1 cellular context compared by ENCODE assay signal in genomic region chr20:62832212-62832922, GRCh38.
TF ChIP-seq lines count a peak whose summit lies in the region.

No MANE protein-coding gene starts in this region.

TF ChIP-seq in HepG2, 621 proteins besides CTCF, POLR2A, EP300 and RAD21 (continued from another document):
- TF ChIP-seq NFAT5 (CRISPR knock-in tag; IDR thresholded peaks at IDR 0.05) (peak; percentile 18; the same call in 1 of the 2 replicates), ZNF704 (CRISPR knock-in tag; IDR thresholded peaks at IDR 0.05; ENCODE audit: borderline replicate concordance) (0 out of 2 replicates have a peak, but pooled peaks have one; percentile 72), ZFX (CRISPR knock-in tag; IDR thresholded peaks at IDR 0.05; ENCODE audit: low read depth) (peak; percentile 29; the same call in 1 of the 2 replicates), HNRNPLL (IDR thresholded peaks at IDR 0.05; ENCODE audit: low read depth, low read length, poor library complexity, severe bottlenecking) (peak; percentile 30), U2AF2 (IDR thresholded peaks at IDR 0.05; ENCODE audit: low read depth, low read length) (no peak), GFI1 (CRISPR knock-in tag; IDR thresholded peaks at IDR 0.05; ENCODE audit: borderline replicate concordance) (0 out of 2 replicates have a peak, but pooled peaks have one; percentile 28), SMYD3 (CRISPR knock-in tag; IDR thresholded peaks at IDR 0.05) (no peak), NRL (CRISPR knock-in tag; IDR thresholded peaks at IDR 0.05; ENCODE audit: borderline replicate concordance) (peak; percentile 43; the same call in 1 of the 2 replicates), HDAC2 (CRISPR knock-in tag; IDR thresholded peaks at IDR 0.05) (0 out of 2 replicates have a peak, but pooled peaks have one; percentile 15), FOXP4 (CRISPR knock-in tag; IDR thresholded peaks at IDR 0.05) (0 out of 2 replicates have a peak, but pooled peaks have one; percentile 14), ZBTB1 (CRISPR knock-in tag; IDR thresholded peaks at IDR 0.05; ENCODE audit: borderline replicate concordance) (0 out of 2 replicates have a peak, but pooled peaks have one; percentile 32), ZNF879 (CRISPR knock-in tag; IDR thresholded peaks at IDR 0.05) (no peak), ZNF407 (CRISPR knock-in tag; IDR thresholded peaks at IDR 0.05; ENCODE audit: not compliant biosample characterization) (peak; percentile 42), ZNF780A (CRISPR knock-in tag; IDR thresholded peaks at IDR 0.05) (no peak), RBFOX2 (IDR thresholded peaks at IDR 0.05; ENCODE audit: low read depth, low read length) (peak; percentile 58; the same call in 1 of the 2 replicates)
